ENCODE assay signal across 17 cellular contexts in genomic region chr9:89734561-89734960, GRCh38.
"Had no signal": no experiment of that assay in that cellular context is flagged by ENCODE, and none has a peak within 500 bp of the region (broad histone marks: within the 10 kb centered on the region; RNA-seq: fewer than 3 reads in every experiment).

No MANE protein-coding gene starts in this region.

- H3K27ac ChIP-seq: breast epithelium, gastrocnemius medialis, heart right ventricle, upper lobe of left lung, VCaP had no signal

- H3K27me3 ChIP-seq: breast epithelium, gastrocnemius medialis, heart right ventricle, spleen, upper lobe of left lung had no signal

- ATAC-seq: activated T-helper 17 cell treated with anti-CD3 and anti-CD28 coated beads, Interleukin-2, amount 50 U/mL, for 72 hours; left colon; naive thymus-derived CD8-positive, alpha-beta T cell; sciatic nerve; stimulated activated naive CD8-positive, alpha-beta T cell treated with anti-CD3 and anti-CD28 coated beads, Interleukin-15, amount 100 ng/mL, for 72 hours had no signal

- H3K4me1 ChIP-seq: breast epithelium had no signal

- H3K27ac Mint-ChIP-seq: activated T-helper 17 cell treated with anti-CD3 and anti-CD28 coated beads, Interleukin-2, amount 50 U/mL, for 72 hours; naive thymus-derived CD8-positive, alpha-beta T cell had no signal

- H3K36me3 ChIP-seq: breast epithelium, gastrocnemius medialis, heart right ventricle, spleen, upper lobe of left lung had no signal

- H3K4me3 Mint-ChIP-seq: activated T-helper 17 cell treated with anti-CD3 and anti-CD28 coated beads, Interleukin-2, amount 50 U/mL, for 72 hours; naive thymus-derived CD8-positive, alpha-beta T cell; stimulated activated naive CD8-positive, alpha-beta T cell treated with anti-CD3 and anti-CD28 coated beads, Interleukin-15, amount 100 ng/mL, for 72 hours had no signal

- DNase-seq: activated CD4-positive, alpha-beta T cell treated with anti-CD3 and anti-CD28 coated beads for 1 hour; activated CD4-positive, alpha-beta T cell treated with anti-CD3 and anti-CD28 coated beads, Interleukin-2, amount 50 U/mL, for 48 hours; activated naive CD4-positive, alpha-beta T cell treated with Interleukin-2 at 50 U/mL for 16 hours; aorta; dermis blood vessel endothelial cell; gastrocnemius medialis; left colon; naive thymus-derived CD8-positive, alpha-beta T cell; spleen; stimulated activated naive CD8-positive, alpha-beta T cell treated with anti-CD3 and anti-CD28 coated beads, Interleukin-15, amount 100 ng/mL, for 72 hours; T-helper 1 cell; upper lobe of left lung had no signal

- H3K4me3 ChIP-seq: breast epithelium, gastrocnemius medialis, heart right ventricle, spleen, upper lobe of left lung had no signal

- H3K9me3 Mint-ChIP-seq: activated T-helper 17 cell treated with anti-CD3 and anti-CD28 coated beads, Interleukin-2, amount 50 U/mL, for 72 hours; naive thymus-derived CD8-positive, alpha-beta T cell; stimulated activated naive CD8-positive, alpha-beta T cell treated with anti-CD3 and anti-CD28 coated beads, Interleukin-15, amount 100 ng/mL, for 72 hours had no signal

- H3K27me3 Mint-ChIP-seq: activated T-helper 17 cell treated with anti-CD3 and anti-CD28 coated beads, Interleukin-2, amount 50 U/mL, for 72 hours; naive thymus-derived CD8-positive, alpha-beta T cell; stimulated activated naive CD8-positive, alpha-beta T cell treated with anti-CD3 and anti-CD28 coated beads, Interleukin-15, amount 100 ng/mL, for 72 hours had no signal

- H3K36me3 Mint-ChIP-seq: naive thymus-derived CD8-positive, alpha-beta T cell had no signal

- H3K9me3 ChIP-seq: breast epithelium, gastrocnemius medialis, heart right ventricle, spleen, upper lobe of left lung had no signal
